12 cellular contexts compared by ENCODE assay signal in the genomic region with DNA sequence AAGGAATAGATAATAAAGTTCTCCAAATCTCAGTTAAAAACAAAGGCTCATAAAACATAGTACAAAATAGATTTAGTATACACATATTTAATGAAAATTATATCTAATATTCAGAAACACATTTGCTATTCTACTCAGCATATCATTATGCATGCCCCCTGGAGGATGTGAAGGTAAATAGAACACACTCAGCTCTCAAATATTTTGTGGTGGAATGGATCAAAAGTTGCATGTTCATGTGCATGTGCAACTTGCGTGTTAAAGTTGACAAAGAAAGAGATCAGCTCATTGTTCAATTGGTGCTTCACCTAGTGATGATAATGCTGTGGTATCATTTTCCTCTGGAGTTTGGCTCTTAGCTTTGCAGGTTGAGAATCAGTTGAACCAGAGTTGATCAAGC. TPM values are rescaled to one million over a fixed set of nuclear protein-coding genes. Genes with fewer than 3 reads are reported as not detected.
DNase-seq lines count a peak whose midpoint lies in the region; ATAC-seq and TF ChIP-seq lines count a peak whose summit lies in the region.
"Had no signal": no experiment of that assay in that cellular context is flagged by ENCODE, and none has a peak within 500 bp of the region (broad histone marks: within the 10 kb centered on the region; RNA-seq: fewer than 3 reads in every experiment).

No MANE protein-coding gene starts in this region.

- H3K9ac ChIP-seq in SK-N-SH, result no peak overlapping the region
- H3K9ac ChIP-seq in colonic mucosa (ENCODE audit: low read depth in 2 of 2, low read length in 2 of 2), result no peak overlapping the region

- no peaks in the 10 kb centered on the region for H4K20me1 ChIP-seq in SK-N-SH (ENCODE audit: insufficient read depth)

- WGBS in SK-N-SH (ENCODE audit: low lambda C conversion rate), result 13% methylated on average over 1 of the region's 1 CpG

- no peak overlapping the region for H3K4me2 ChIP-seq in SK-N-SH

- ATAC-seq in SK-N-SH treated with all-trans-retinoic acid at 6 μM for 48 hours (no peak), GM19397 (IDR thresholded peaks at IDR 0.05; ENCODE audit: unreplicated experiment) (no peak)

- H3K4me1 ChIP-seq in SK-N-SH (ENCODE audit: control insufficient read depth in 1 of 2, insufficient read depth in 2 of 2, low read depth in 1 of 2, low read length in 1 of 2) (peaks cover 4 to 5% of the 10 kb centered on the region in 2 experiments; a peak in 3 of 4 replicates), colonic mucosa (peaks cover 3% of the 10 kb centered on the region)

- H3K27ac ChIP-seq in SK-N-SH (ENCODE audit: low read depth in 2 of 2, low read length in 1 of 2) (no peak overlapping the region), colonic mucosa (no peak overlapping the region)
- H3K27ac ChIP-seq: SJSA1 had no signal

- H3K27me3 ChIP-seq in SK-N-SH (ENCODE audit: insufficient read depth) (no peaks in the 10 kb centered on the region; the same call in 1 of the 2 replicates), colonic mucosa (no peaks in the 10 kb centered on the region)
- H3K27me3 ChIP-seq: SJSA1 had no signal

- TF ChIP-seq EP300 in SK-N-SH (IDR thresholded peaks at IDR 0.05; ENCODE audit: borderline replicate concordance in 1 of 2, low read depth in 1 of 2, low read length in 1 of 2), result no peak

- no peaks in the 10 kb centered on the region for H3K36me3 ChIP-seq in SK-N-SH (replicated peaks in 1 of 2; ENCODE audit: control insufficient read depth in 1 of 2, insufficient read depth in 2 of 2, low read length in 1 of 2)
- no peaks in the 10 kb centered on the region for H3K36me3 ChIP-seq in colonic mucosa

- no peak overlapping the region for H2AFZ ChIP-seq in SK-N-SH (ENCODE audit: low read depth)

- H3K79me2 ChIP-seq in SK-N-SH (ENCODE audit: insufficient read depth), result peaks cover 7% of the 10 kb centered on the region; the same call in 1 of the 2 replicates

- intact Hi-C loops in colonic mucosa (cut with DNase I), result no loop called here

- H3F3A ChIP-seq in SK-N-SH (replicated peaks; ENCODE audit: insufficient read depth), result peaks cover 9% of the 10 kb centered on the region

- DNase-seq in SK-N-SH (peak; percentile 30), NCI-H460 (ENCODE audit: extremely low read depth, low read depth) (peak; percentile 17), colonic mucosa (no peak), retinal pigment epithelial cell (ENCODE audit: low read depth) (no peak), NCI-H1694 (lab: John Stamatoyannopoulos, UW) (no peak), NK-92 (lab: John Stamatoyannopoulos, UW; ENCODE audit: unreplicated experiment) (no peak)
- DNase-seq: midbrain; NCI-H187 treated with DMSO at 0.1 percent for 48 hours; stimulated activated naive CD4-positive, alpha-beta T cell had no signal

- CTCF ChIA-PET in SK-N-SH (lab: Yijun Ruan, JAX), result interaction anchor here (0.8 to 1.5 kb wide), 5 partner anchors 10 to 298 kb away, joined by 3 to 5 read pairs (median 4); no protein-coding TSS in a partner anchor

- TF ChIP-seq CTCF in SK-N-SH (IDR thresholded peaks at IDR 0.05) (peak; percentile 48), colonic mucosa (IDR thresholded peaks at IDR 0.05) (peak; percentile 11), retinal pigment epithelial cell (conservative IDR thresholded peaks at IDR 0.05; ENCODE audit: low read depth, low read length) (peak; percentile 57)

- no peak for TF ChIP-seq RAD21 in SK-N-SH (IDR thresholded peaks at IDR 0.05; ENCODE audit: low read length)

- POLR2A ChIA-PET in SK-N-SH (lab: Yijun Ruan, JAX), result no interaction called here

- no peaks in the 10 kb centered on the region for H3K9me2 ChIP-seq in SK-N-SH

- H3K4me3 ChIP-seq in SK-N-SH (ENCODE audit: low read depth in 2 of 2, low read length in 1 of 2), result no peak overlapping the region
- no peak overlapping the region for H3K4me3 ChIP-seq in colonic mucosa
- H3K4me3 ChIP-seq in retinal pigment epithelial cell (ENCODE audit: low read length), result no peak overlapping the region
- H3K4me3 ChIP-seq: SJSA1 had no signal

- H3K9me3 ChIP-seq in SK-N-SH (no peaks in the 10 kb centered on the region), colonic mucosa (no peaks in the 10 kb centered on the region)
- H3K9me3 ChIP-seq: SJSA1 had no signal

TF ChIP-seq in SK-N-SH, 30 proteins besides CTCF, POLR2A, EP300 and RAD21:
- TF ChIP-seq SMC3 (IDR thresholded peaks at IDR 0.05; ENCODE audit: low read depth, low read length), result peak; percentile 15; the same call in 1 of the 2 replicates
- TF ChIP-seq NFIC (IDR thresholded peaks at IDR 0.05; ENCODE audit: borderline replicate concordance), result no peak

TF ChIP-seq in SK-N-SH treated with all-trans-retinoic acid at 6 μM for 48 hours, 23 proteins besides CTCF, POLR2A, EP300 and RAD21:
- TF ChIP-seq ESRRG (CRISPR knock-in tag; IDR thresholded peaks at IDR 0.05) (no peak), ISL1 (CRISPR knock-in tag; IDR thresholded peaks at IDR 0.05) (no peak), PPARA (CRISPR knock-in tag; IDR thresholded peaks at IDR 0.05; ENCODE audit: borderline replicate concordance) (no peak), GLIS3 (CRISPR knock-in tag; IDR thresholded peaks at IDR 0.05) (no peak), TOX (CRISPR knock-in tag; IDR thresholded peaks at IDR 0.05; ENCODE audit: borderline replicate concordance) (no peak), ZFP3 (CRISPR knock-in tag; IDR thresholded peaks at IDR 0.05) (no peak), ARNTL (CRISPR knock-in tag; IDR thresholded peaks at IDR 0.05; ENCODE audit: borderline replicate concordance, low read depth) (no peak), CSRNP3 (CRISPR knock-in tag; IDR thresholded peaks at IDR 0.05) (no peak), ZC3H10 (CRISPR knock-in tag; IDR thresholded peaks at IDR 0.05) (no peak), ZNF8 (CRISPR knock-in tag; IDR thresholded peaks at IDR 0.05) (no peak), ZNF565 (CRISPR knock-in tag; conservative IDR thresholded peaks at IDR 0.05; ENCODE audit: low read depth) (no peak), BACH2 (CRISPR knock-in tag; IDR thresholded peaks at IDR 0.05; ENCODE audit: borderline replicate concordance) (no peak), PATZ1 (CRISPR knock-in tag; IDR thresholded peaks at IDR 0.05; ENCODE audit: borderline replicate concordance) (no peak), ZFP30 (CRISPR knock-in tag; IDR thresholded peaks at IDR 0.05) (no peak), CSDC2 (CRISPR knock-in tag; IDR thresholded peaks at IDR 0.05) (no peak), ZNF70 (CRISPR knock-in tag; IDR thresholded peaks at IDR 0.05) (no peak)
- TF ChIP-seq, protein P1, sequence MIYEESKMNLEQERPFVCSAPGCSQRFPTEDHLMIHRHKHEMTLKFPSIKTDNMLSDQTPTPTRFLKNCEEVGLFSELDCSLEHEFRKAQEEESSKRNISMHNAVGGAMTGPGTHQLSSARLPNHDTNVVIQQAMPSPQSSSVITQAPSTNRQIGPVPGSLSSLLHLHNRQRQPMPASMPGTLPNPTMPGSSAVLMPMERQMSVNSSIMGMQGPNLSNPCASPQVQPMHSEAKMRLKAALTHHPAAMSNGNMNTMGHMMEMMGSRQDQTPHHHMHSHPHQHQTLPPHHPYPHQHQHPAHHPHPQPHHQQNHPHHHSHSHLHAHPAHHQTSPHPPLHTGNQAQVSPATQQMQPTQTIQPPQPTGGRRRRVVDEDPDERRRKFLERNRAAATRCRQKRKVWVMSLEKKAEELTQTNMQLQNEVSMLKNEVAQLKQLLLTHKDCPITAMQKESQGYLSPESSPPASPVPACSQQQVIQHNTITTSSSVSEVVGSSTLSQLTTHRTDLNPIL (CRISPR knock-in tag; IDR thresholded peaks at IDR 0.05; ENCODE audit: low read depth), result no peak
TF ChIP-seq in SK-N-SH treated with all-trans-retinoic acid at 6 μM for 48 hours: peak in this region for 0.

RNA-seq across cellular contexts. Expression of gene ZNF644, which starts 4.9 kb away (rescaled TPM):
- polyA plus RNA-seq in SK-N-SH (2012; rRNA removed), result 5.6 and 6.8 TPM in 2 replicates
- polyA plus RNA-seq in SK-N-SH (2012; cell fraction: cytosol; rRNA removed), result 8.3 and 11.3 TPM in 2 replicates
- 4.1 and 11.0 TPM in 2 replicates for polyA plus RNA-seq in SK-N-SH (2012; cell fraction: nucleus; rRNA removed)
- total RNA-seq in NCI-H460 (2014; rRNA removed; shearing (Covaris generic)), result 43.2 and 43.8 TPM in 2 replicates
- 10.7 and 25.8 TPM in 2 replicates for polyA plus RNA-seq in NCI-H460 (2014; cell fraction: nucleus; rRNA removed)
- total RNA-seq in colonic mucosa, result 10 to 100 TPM; 46.9 to 66.2 TPM

Comparison
In these comparisons a context has a peak if more than half of its experiments do, and no peak if none do; other contexts are left out.
1. DNase-seq: peak in SK-N-SH (single experiment) and NCI-H460 (single experiment); none in colonic mucosa (single experiment), retinal pigment epithelial cell (single experiment), NCI-H1694 (single experiment) and NK-92 (single experiment).
2. Peak in every context shown above with its lines, with median percentiles within 50 percentile points of each other: CTCF ChIP-seq.